1 cellular context compared by ENCODE assay signal in genomic region chrX:24054182-24055042, GRCh38.
TF ChIP-seq lines count a peak whose summit lies in the region.

Gene EIF2S3, plus strand, starts transcription at chrX:24054956. Its CDS starts 13 bp downstream, at chrX:24054969.

TF ChIP-seq in K562, 482 proteins besides CTCF, POLR2A, EP300 and RAD21 (continued from another document and continues in another):
- TF ChIP-seq TFAP4 (CRISPR knock-in tag; IDR thresholded peaks at IDR 0.05; ENCODE audit: borderline replicate concordance) (peak; percentile 92), BHLHE40 (IDR thresholded peaks at IDR 0.05; ENCODE audit: low read length) (peak; percentile 93), ZBTB8A (IDR thresholded peaks at IDR 0.05; ENCODE audit: partially characterized antibody) (no peak), KDM1A (IDR thresholded peaks at IDR 0.05) (peak; percentile 58 to 65; a peak in 3 of 4 replicates), PATZ1 (CRISPR knock-in tag; IDR thresholded peaks at IDR 0.05; ENCODE audit: borderline replicate concordance) (no peak), HINFP (tag; conservative IDR thresholded peaks at IDR 0.05; ENCODE audit: low read depth) (no peak), PHF21A (IDR thresholded peaks at IDR 0.05; ENCODE audit: borderline replicate concordance, low read depth) (peak; percentile 97), FOXJ2 (tag; IDR thresholded peaks at IDR 0.05) (peak; percentile 66; the same call in 1 of the 2 replicates), ZBTB5 (IDR thresholded peaks at IDR 0.05) (no peak), BRF2 (IDR thresholded peaks at IDR 0.05; ENCODE audit: borderline replicate concordance, insufficient read depth, insufficient read length) (no peak), ZNF212 (CRISPR knock-in tag; IDR thresholded peaks at IDR 0.05) (no peak), ATF7 (IDR thresholded peaks at IDR 0.05) (peak; percentile 94), CHD4 (IDR thresholded peaks at IDR 0.05; ENCODE audit: insufficient read depth, insufficient replicate concordance, low read depth, low read length, poor library complexity, severe bottlenecking) (no peak), OTX1 (CRISPR knock-in tag; IDR thresholded peaks at IDR 0.05) (no peak), CEBPB (tag; IDR thresholded peaks at IDR 0.05) (peak; percentile 99), CHD2 (IDR thresholded peaks at IDR 0.05; ENCODE audit: low read depth, low read length) (no peak), MEIS2 (IDR thresholded peaks at IDR 0.05; ENCODE audit: partially characterized antibody) (no peak), FOXP4 (CRISPR knock-in tag; IDR thresholded peaks at IDR 0.05; ENCODE audit: borderline replicate concordance) (no peak), ZNF589 (CRISPR knock-in tag; IDR thresholded peaks at IDR 0.05; ENCODE audit: low read depth) (peak; percentile 80), BCOR (IDR thresholded peaks at IDR 0.05) (no peak), TRIM25 (IDR thresholded peaks at IDR 0.05; ENCODE audit: borderline replicate concordance) (no peak), MBD2 (IDR thresholded peaks at IDR 0.05; ENCODE audit: borderline replicate concordance, low read depth) (no peak), CBX2 (IDR thresholded peaks at IDR 0.05; ENCODE audit: insufficient read depth, low read length, poor library complexity, severe bottlenecking) (no peak), ZC3H4 (CRISPR knock-in tag; IDR thresholded peaks at IDR 0.05; ENCODE audit: borderline replicate concordance) (no peak), ZNF655 (CRISPR knock-in tag; IDR thresholded peaks at IDR 0.05) (no peak), PCBP2 (IDR thresholded peaks at IDR 0.05; ENCODE audit: low read depth, low read length, poor library complexity, severe bottlenecking) (no peak), XRCC3 (IDR thresholded peaks at IDR 0.05) (no peak), NFIC (IDR thresholded peaks at IDR 0.05) (peak; percentile 22; the same call in 1 of the 2 replicates), ZKSCAN3 (CRISPR knock-in tag; IDR thresholded peaks at IDR 0.05) (no peak), ILF3 (IDR thresholded peaks at IDR 0.05; ENCODE audit: borderline replicate concordance) (no peak), ZNF277 (CRISPR knock-in tag; IDR thresholded peaks at IDR 0.05; ENCODE audit: borderline replicate concordance) (no peak), ZNF140 (CRISPR knock-in tag; IDR thresholded peaks at IDR 0.05) (no peak), SAFB (IDR thresholded peaks at IDR 0.05; ENCODE audit: borderline replicate concordance, low read depth, low read length) (no peak), ZSCAN29 (IDR thresholded peaks at IDR 0.05) (no peak), PHB (CRISPR knock-in tag; IDR thresholded peaks at IDR 0.05) (no peak), ZNF197 (CRISPR knock-in tag; IDR thresholded peaks at IDR 0.05; ENCODE audit: low read depth) (no peak), TBL1XR1 (IDR thresholded peaks at IDR 0.05; ENCODE audit: low read length in 2 of 2) (peak in 1 of 2 experiments; percentile 33; a peak in 1 of 4 replicates), VEZF1 (CRISPR knock-in tag; IDR thresholded peaks at IDR 0.05) (peak; percentile 94), MNT (conservative IDR thresholded peaks at IDR 0.05) (peak; percentile 88 to 91), CREBBP (IDR thresholded peaks at IDR 0.05; ENCODE audit: low read depth, low read length) (no peak), CBFA2T2 (conservative IDR thresholded peaks at IDR 0.05) (no peak), MCM7 (IDR thresholded peaks at IDR 0.05) (no peak), PTRF (tag; IDR thresholded peaks at IDR 0.05) (no peak), RBFOX2 (IDR thresholded peaks at IDR 0.05; ENCODE audit: low read depth, low read length) (peak; percentile 99), GABPB2 (CRISPR knock-in tag; conservative IDR thresholded peaks at IDR 0.05) (no peak), MEF2D (tag; conservative IDR thresholded peaks at IDR 0.05; ENCODE audit: low read depth) (no peak), EWSR1 (IDR thresholded peaks at IDR 0.05; ENCODE audit: borderline replicate concordance, low read depth, partially characterized antibody) (no peak), MXD1 (CRISPR knock-in tag; IDR thresholded peaks at IDR 0.05; ENCODE audit: borderline replicate concordance, poor library complexity, severe bottlenecking) (no peak), MCM2 (IDR thresholded peaks at IDR 0.05; ENCODE audit: low read depth) (no peak), DMBX1 (CRISPR knock-in tag; IDR thresholded peaks at IDR 0.05; ENCODE audit: borderline replicate concordance) (no peak)
